Comparison of ENCODE assay signal across 19 cellular contexts in genomic region chr10:116815641-116816415, GRCh38. TPM values are rescaled to one million over a fixed set of nuclear protein-coding genes. Genes with fewer than 3 reads are reported as not detected.
A peak's percentile ranks its signal among the peaks of the same experiment; 100 is the strongest.
DNase-seq lines count a peak whose midpoint lies in the region; ATAC-seq lines count a peak whose summit lies in the region.
"Had no signal": no experiment of that assay in that cellular context is flagged by ENCODE, and none has a peak within 500 bp of the region (broad histone marks: within the 10 kb centered on the region; RNA-seq: fewer than 3 reads in every experiment).

No MANE protein-coding gene starts in this region.

- DNase-seq in cardiac septum (ENCODE audit: low spot score) (peak; percentile 69), right cardiac atrium (no peak), NCI-H345 (lab: John Stamatoyannopoulos, UW) (peak; percentile 51), fibroblast of peridontal ligament (ENCODE audit: extremely low read depth) (peak; percentile 17), AML-193 (lab: John Stamatoyannopoulos, UW) (no peak)
- no peak for DNase-seq in activated T-cell treated with anti-CD3 and anti-CD28 coated beads, Interleukin-2, amount 50 U/mL, for 48 hours
- DNase-seq: activated CD4-positive, alpha-beta T cell treated with anti-CD3 and anti-CD28 coated beads for 48 hours; effector CD8-positive, alpha-beta T cell; GOT3; NCI-H526; Right ventricle myocardium superior; stimulated activated CD4-positive, alpha-beta T cell treated with anti-CD3 and anti-CD28 coated beads, Interleukin-2, amount 100 ng/mL, for 48 hours had no signal

- WGBS in right cardiac atrium, result 65% methylated on average over 18 of the region's 18 CpGs

- no peaks in the 10 kb centered on the region for H3K4me1 ChIP-seq in right cardiac atrium (ENCODE audit: control insufficient read depth, insufficient read depth, low read length)

- H3K9me3 ChIP-seq in right cardiac atrium (ENCODE audit: control insufficient read depth, low read length), result no peaks in the 10 kb centered on the region

- no peak overlapping the region for H3K27ac ChIP-seq in right cardiac atrium (ENCODE audit: low read length)
- H3K27ac ChIP-seq: cardiac muscle cell had no signal

- no peak overlapping the region for H3K4me3 ChIP-seq in right cardiac atrium (ENCODE audit: low read length)
- H3K4me3 ChIP-seq: cardiac muscle cell had no signal

- intact Hi-C loops in cardiac septum (cut with DNase I), result no loop called here
- intact Hi-C loops in right cardiac atrium (cut with DNase I), result no loop called here

- H3K27me3 ChIP-seq in right cardiac atrium (ENCODE audit: control insufficient read depth, insufficient read depth), result no peaks in the 10 kb centered on the region

- ATAC-seq in right cardiac atrium, result no peak
- no peak for ATAC-seq in HG02571 (IDR thresholded peaks at IDR 0.05; ENCODE audit: unreplicated experiment)
- ATAC-seq in GM18870 (IDR thresholded peaks at IDR 0.05; ENCODE audit: unreplicated experiment), result no peak
- ATAC-seq: activated naive CD4-positive, alpha-beta T cell treated with anti-CD3 and anti-CD28 coated beads, Interleukin-2, amount 50 U/mL, for 72 hours; sciatic nerve had no signal

RNA-seq across cellular contexts. Expression of gene ENO4, which starts 33.5 kb away (rescaled TPM):
- total RNA-seq in cardiac septum (not detected), right cardiac atrium (under 1 TPM; 0.24 to 0.36 (median 0.27) TPM)
- polyA plus RNA-seq in right cardiac atrium, result 0.07 TPM
- total RNA-seq: activated naive CD4-positive, alpha-beta T cell treated with anti-CD3 and anti-CD28 coated beads, Interleukin-2, amount 50 U/mL, for 72 hours; fibroblast of villous mesenchyme; lung microvascular endothelial cell had no signal

Comparison
In these comparisons a context has a peak if more than half of its experiments do, and no peak if none do; other contexts are left out.
1. DNase-seq: peak in cardiac septum (single experiment), NCI-H345 (single experiment) and fibroblast of peridontal ligament (single experiment); none in right cardiac atrium (0 of 3), AML-193 (0 of 2) and activated T-cell treated with anti-CD3 and anti-CD28 coated beads, Interleukin-2, amount 50 U/mL, for 48 hours (0 of 2).